In the genomic region with DNA sequence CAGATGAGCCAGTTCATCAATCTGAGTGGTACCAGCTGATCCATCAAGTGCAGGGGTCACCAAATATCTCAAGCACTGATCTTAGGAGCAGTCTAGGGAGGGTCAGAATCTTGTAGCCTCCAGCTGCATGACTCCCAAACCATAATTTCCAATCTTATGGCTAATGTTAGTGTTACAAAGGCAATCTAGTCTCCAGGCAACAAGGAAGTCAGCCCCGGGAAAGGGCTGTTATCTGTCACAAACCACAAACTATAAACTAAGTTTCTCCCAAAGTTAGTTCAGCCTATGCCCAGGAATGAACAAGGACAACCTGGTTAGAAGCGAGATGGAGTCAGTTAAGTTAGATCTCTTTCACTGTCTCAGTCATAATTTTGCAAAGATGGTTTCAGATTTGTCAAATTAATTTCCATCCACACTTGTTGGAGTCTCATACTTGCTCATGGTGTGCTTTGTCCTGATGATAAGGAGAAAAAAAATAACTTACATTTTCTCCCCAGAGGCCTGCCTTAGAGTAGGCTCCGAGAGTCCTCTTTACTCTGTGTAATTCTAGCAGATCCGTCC, we compare ENCODE assay signal across 23 cellular contexts. TPM values are rescaled to one million over a fixed set of nuclear protein-coding genes. Genes with fewer than 3 reads are reported as not detected.
DNase-seq lines count a peak whose midpoint lies in the region; ATAC-seq and TF ChIP-seq lines count a peak whose summit lies in the region.
"Had no signal": no experiment of that assay in that cellular context is flagged by ENCODE, and none has a peak within 500 bp of the region (broad histone marks: within the 10 kb centered on the region; RNA-seq: fewer than 3 reads in every experiment).

No MANE protein-coding gene starts in this region.

- H3K4me1 Mint-ChIP-seq in activated naive CD4-positive, alpha-beta T cell treated with anti-CD3 and anti-CD28 coated beads, Interleukin-2, amount 50 U/mL, for 24 hours: peaks cover 50% of the 10 kb centered on the region
- H3K4me1 Mint-ChIP-seq in stimulated activated memory B cell treated with anti-CD40 and anti-IgM and Interleukin-4, amounts not matched to agents 10 μg/mL and 1 μg/mL and 100 μg/mL, for 72 hours: peaks cover 15% of the 10 kb centered on the region

- H3K9me3 Mint-ChIP-seq in activated naive CD4-positive, alpha-beta T cell treated with anti-CD3 and anti-CD28 coated beads, Interleukin-2, amount 50 U/mL, for 24 hours: no peaks in the 10 kb centered on the region
- no peaks in the 10 kb centered on the region for H3K9me3 Mint-ChIP-seq in activated naive CD4-positive, alpha-beta T cell treated with anti-CD3 and anti-CD28 coated beads, Interleukin-2, amount 50 U/mL, for 72 hours
- H3K9me3 Mint-ChIP-seq in stimulated activated memory B cell treated with anti-CD40 and anti-IgM and Interleukin-4, amounts not matched to agents 10 μg/mL and 1 μg/mL and 100 μg/mL, for 72 hours: no peaks in the 10 kb centered on the region

- no peak overlapping the region for H3K4me3 ChIP-seq in brain microvascular endothelial cell (ENCODE audit: low read depth, low read length)
- H3K4me3 ChIP-seq in mucosa of rectum (ENCODE audit: low read length in 2 of 2): no peak overlapping the region
- H3K4me3 ChIP-seq: SJSA1 had no signal

- no peaks in the 10 kb centered on the region for H3K36me3 Mint-ChIP-seq in activated naive CD4-positive, alpha-beta T cell treated with anti-CD3 and anti-CD28 coated beads, Interleukin-2, amount 50 U/mL, for 24 hours
- peaks cover 8 to 12% of the 10 kb centered on the region in 2 donors for H3K36me3 Mint-ChIP-seq in activated naive CD4-positive, alpha-beta T cell treated with anti-CD3 and anti-CD28 coated beads, Interleukin-2, amount 50 U/mL, for 72 hours
- no peaks in the 10 kb centered on the region for H3K36me3 Mint-ChIP-seq in stimulated activated memory B cell treated with anti-CD40 and anti-IgM and Interleukin-4, amounts not matched to agents 10 μg/mL and 1 μg/mL and 100 μg/mL, for 72 hours

- no peak for ATAC-seq in activated naive CD4-positive, alpha-beta T cell treated with anti-CD3 and anti-CD28 coated beads, Interleukin-2, amount 50 U/mL, for 72 hours
- ATAC-seq in stimulated activated memory B cell treated with anti-CD40 and anti-IgM and Interleukin-4, amounts not matched to agents 10 μg/mL and 1 μg/mL and 100 μg/mL, for 72 hours: no peak
- ATAC-seq: PC-3 had no signal

- no peaks in the 10 kb centered on the region for H3K9me3 ChIP-seq in mucosa of rectum (ENCODE audit: control insufficient read depth in 2 of 2, low read length in 2 of 2)
- H3K9me3 ChIP-seq: SJSA1 had no signal

- H3K27ac ChIP-seq in brain microvascular endothelial cell (no peak overlapping the region), mucosa of rectum (ENCODE audit: low read depth in 2 of 2, low read length in 2 of 2) (peak overlapping the region; percentile 9 to 29)
- H3K27ac ChIP-seq: SJSA1 had no signal

- H3K4me3 Mint-ChIP-seq in activated naive CD4-positive, alpha-beta T cell treated with anti-CD3 and anti-CD28 coated beads, Interleukin-2, amount 50 U/mL, for 24 hours: no peak overlapping the region
- no peak overlapping the region for H3K4me3 Mint-ChIP-seq in stimulated activated memory B cell treated with anti-CD40 and anti-IgM and Interleukin-4, amounts not matched to agents 10 μg/mL and 1 μg/mL and 100 μg/mL, for 72 hours
- H3K4me3 Mint-ChIP-seq: B cell had no signal

- TF ChIP-seq CTCF in brain microvascular endothelial cell (IDR thresholded peaks at IDR 0.05; ENCODE audit: low read depth, low read length, missing control alignments): no peak

- H3K36me3 ChIP-seq in brain microvascular endothelial cell (replicated peaks) (no peaks in the 10 kb centered on the region), mucosa of rectum (ENCODE audit: control insufficient read depth in 2 of 2, insufficient read depth in 2 of 2, low read length in 2 of 2) (no peaks in the 10 kb centered on the region)
- H3K36me3 ChIP-seq: SJSA1 had no signal

- no peak for DNase-seq in activated naive CD4-positive, alpha-beta T cell treated with anti-CD3 and anti-CD28 coated beads, Interleukin-2, amount 50 U/mL, for 72 hours (ENCODE audit: low spot score in 2 of 2)
- DNase-seq in OCI-M1 (lab: John Stamatoyannopoulos, UW) (peak; percentile 28), brain microvascular endothelial cell (peak; percentile 29), NCI-H2227 treated with DMSO at 0.1 percent for 48 hours (lab: John Stamatoyannopoulos, UW) (no peak), HUDEP-2 (lab: John Stamatoyannopoulos, UW; ENCODE audit: unreplicated experiment in 76 of 76) (no peak)
- DNase-seq: 8988T, DMS 273 treated with DMSO at 0.1 percent for 48 hours, DND-41, GF-D8, Karpas-422, MM.1S, NCI-H1092, NCI-H146, NCI-H2081, NCI-H510A treated with DMSO at 0.1 percent for 48 hours, NCI-H774, PC-3 had no signal

- H3K27me3 ChIP-seq in brain microvascular endothelial cell (replicated peaks): no peaks in the 10 kb centered on the region
- no peaks in the 10 kb centered on the region for H3K27me3 ChIP-seq in mucosa of rectum (ENCODE audit: control insufficient read depth in 2 of 2, insufficient read depth in 2 of 2, low read length in 2 of 2)
- H3K27me3 ChIP-seq: SJSA1 had no signal

- H3K27me3 Mint-ChIP-seq in activated naive CD4-positive, alpha-beta T cell treated with anti-CD3 and anti-CD28 coated beads, Interleukin-2, amount 50 U/mL, for 24 hours: no peaks in the 10 kb centered on the region
- H3K27me3 Mint-ChIP-seq in stimulated activated memory B cell treated with anti-CD40 and anti-IgM and Interleukin-4, amounts not matched to agents 10 μg/mL and 1 μg/mL and 100 μg/mL, for 72 hours: no peaks in the 10 kb centered on the region

- H3K9ac ChIP-seq in mucosa of rectum (ENCODE audit: low read depth in 1 of 2, low read length in 2 of 2): no peak overlapping the region

- in situ Hi-C loops in brain microvascular endothelial cell (cut with HindIII; ENCODE audit: low pct_ligation_motif_present, low sequenced_read_pairs): no loop called here

- H3K27ac Mint-ChIP-seq in activated naive CD4-positive, alpha-beta T cell treated with anti-CD3 and anti-CD28 coated beads, Interleukin-2, amount 50 U/mL, for 24 hours: peak overlapping the region; percentile 8
- H3K27ac Mint-ChIP-seq in activated naive CD4-positive, alpha-beta T cell treated with anti-CD3 and anti-CD28 coated beads, Interleukin-2, amount 50 U/mL, for 72 hours: no peak overlapping the region
- H3K27ac Mint-ChIP-seq in stimulated activated memory B cell treated with anti-CD40 and anti-IgM and Interleukin-4, amounts not matched to agents 10 μg/mL and 1 μg/mL and 100 μg/mL, for 72 hours: no peak overlapping the region
- H3K27ac Mint-ChIP-seq: B cell had no signal

- H3K4me1 ChIP-seq in mucosa of rectum (ENCODE audit: control insufficient read depth in 2 of 2, insufficient read depth in 2 of 2, low read length in 2 of 2): peaks cover 17 to 26% of the 10 kb centered on the region in 2 donors

RNA-seq across cellular contexts. Expression of gene ABHD4, which starts 3.9 kb away (rescaled TPM):
- total RNA-seq in activated naive CD4-positive, alpha-beta T cell treated with anti-CD3 and anti-CD28 coated beads, Interleukin-2, amount 50 U/mL, for 72 hours: 10 to 100 TPM; 13.8 to 26.5 TPM

RNA-seq across cellular contexts. Expression of gene DAD1, which starts 5.2 kb away (rescaled TPM):
- total RNA-seq in activated naive CD4-positive, alpha-beta T cell treated with anti-CD3 and anti-CD28 coated beads, Interleukin-2, amount 50 U/mL, for 72 hours: 100 to 1,000 TPM; 218 to 240 TPM

RNA-seq across cellular contexts. Expression of gene OR6J1, which starts 49.9 kb away (rescaled TPM):
- not detected for total RNA-seq in activated naive CD4-positive, alpha-beta T cell treated with anti-CD3 and anti-CD28 coated beads, Interleukin-2, amount 50 U/mL, for 72 hours
- total RNA-seq: B cell, H1, PC-3, SJSA1 had no signal

Comparison
In these comparisons a context has a peak if more than half of its experiments do, and no peak if none do; other contexts are left out.
1. DNase-seq: peak in OCI-M1 (single experiment) and brain microvascular endothelial cell (single experiment); none in activated naive CD4-positive, alpha-beta T cell treated with anti-CD3 and anti-CD28 coated beads, Interleukin-2, amount 50 U/mL, for 72 hours (0 of 2), NCI-H2227 treated with DMSO at 0.1 percent for 48 hours (single experiment) and HUDEP-2 (0 of 76).